Comparison of ENCODE assay signal across 9 cellular contexts in genomic region chr2:96773922-96774321, GRCh38. TPM values are rescaled to one million over a fixed set of nuclear protein-coding genes. Genes with fewer than 3 reads are reported as not detected.
A peak's percentile ranks its signal among the peaks of the same experiment; 100 is the strongest.
DNase-seq lines count a peak whose midpoint lies in the region; ATAC-seq and TF ChIP-seq lines count a peak whose summit lies in the region.
"Had no signal": no experiment of that assay in that cellular context is flagged by ENCODE, and none has a peak within 500 bp of the region (broad histone marks: within the 10 kb centered on the region; RNA-seq: fewer than 3 reads in every experiment).

No MANE protein-coding gene starts in this region.

- no peaks in the 10 kb centered on the region for H3K27me3 ChIP-seq in PC-9 (ENCODE audit: insufficient read depth, low read depth)

- no peak overlapping the region for H3K4me3 ChIP-seq in PC-9
- H3K4me3 ChIP-seq: A549 had no signal

- CTCF ChIA-PET in PC-9 (lab: Charles Lee): interaction anchor here (0.6 to 1.4 kb wide), 6 partner anchors 9 to 438 kb away, joined by 3 to 4 read pairs (median 3); partner anchors contain the start of gene CNNM4

- H3K27ac ChIP-seq in PC-9: no peak overlapping the region
- H3K27ac ChIP-seq: A549 had no signal

- peak overlapping the region; percentile 60 for H3K4me3 Mint-ChIP-seq in dendritic cell treated with granulocyte-macrophage colony-stimulating factor and Interleukin-4, amounts not matched to agents 40 ng/mL and 50 ng/mL, for 4 days
- H3K4me3 Mint-ChIP-seq in HFFc6: no peak overlapping the region

- no peaks in the 10 kb centered on the region for H3K9me2 ChIP-seq in PC-9 (ENCODE audit: insufficient read depth)

- peaks cover 15% of the 10 kb centered on the region for H3F3A ChIP-seq in PC-9 (ENCODE audit: insufficient read depth, low read depth)

- no peak overlapping the region for H3K27ac Mint-ChIP-seq in dendritic cell treated with granulocyte-macrophage colony-stimulating factor and Interleukin-4, amounts not matched to agents 40 ng/mL and 50 ng/mL, for 4 days
- no peak overlapping the region for H3K27ac Mint-ChIP-seq in HFFc6

- intact Hi-C loops in dendritic cell treated with granulocyte-macrophage colony-stimulating factor and Interleukin-4, amounts not matched to agents 40 ng/mL and 50 ng/mL, for 4 days (cut with micrococcal nuclease): no loop called here
- intact Hi-C loops in PC-9 (cut with micrococcal nuclease; ENCODE audit: unreplicated experiment): no loop called here

- no TSS peak for BruUV-seq in PC-9 (replicated peaks; lab: Mats Ljungman, UMichigan)

- H4K20me1 ChIP-seq in PC-9 (ENCODE audit: insufficient read depth): no peaks in the 10 kb centered on the region

- no peaks in the 10 kb centered on the region for H3K36me3 ChIP-seq in PC-9 (ENCODE audit: low read depth)

- H3K27me3 Mint-ChIP-seq in dendritic cell treated with granulocyte-macrophage colony-stimulating factor and Interleukin-4, amounts not matched to agents 40 ng/mL and 50 ng/mL, for 4 days: no peaks in the 10 kb centered on the region
- H3K27me3 Mint-ChIP-seq in HFFc6 (ENCODE audit: insufficient read depth): no peaks in the 10 kb centered on the region

- TF ChIP-seq CTCF in PC-9 (conservative IDR thresholded peaks at IDR 0.05) (no peak), HFFc6 (IDR thresholded peaks at IDR 0.05) (no peak)

- H3K9me3 ChIP-seq in PC-9 (ENCODE audit: insufficient read depth, low read depth): no peaks in the 10 kb centered on the region
- H3K9me3 ChIP-seq: A549 had no signal

- H3K79me2 ChIP-seq in PC-9 (ENCODE audit: low read depth): peaks cover 55% of the 10 kb centered on the region

- ATAC-seq in HG03196 (IDR thresholded peaks at IDR 0.05; ENCODE audit: unreplicated experiment): no peak
- ATAC-seq: A549 had no signal

- H3K4me1 Mint-ChIP-seq in dendritic cell treated with granulocyte-macrophage colony-stimulating factor and Interleukin-4, amounts not matched to agents 40 ng/mL and 50 ng/mL, for 4 days (ENCODE audit: low read depth): peaks cover 34% of the 10 kb centered on the region
- H3K4me1 Mint-ChIP-seq in HFFc6 (ENCODE audit: low read depth): peaks cover 6% of the 10 kb centered on the region

- POLR2A ChIA-PET in PC-9 (lab: Charles Lee; ENCODE audit: unreplicated experiment): interaction anchor here (0.7 kb wide), 1 partner anchor 10 kb away, joined by 19 read pairs; no protein-coding TSS in a partner anchor

- peaks cover 44% of the 10 kb centered on the region for H3K4me1 ChIP-seq in PC-9 (replicated peaks; ENCODE audit: insufficient read depth)

- H3K4me2 ChIP-seq in PC-9: no peak overlapping the region
- H3K4me2 ChIP-seq: A549 had no signal

- no peak overlapping the region for H2AFZ ChIP-seq in PC-9

- peak; percentile 45 for DNase-seq in NCI-H146 (lab: John Stamatoyannopoulos, UW)
- no peak for DNase-seq in NCI-H146 treated with DMSO at 0.1 percent for 48 hours (lab: John Stamatoyannopoulos, UW; ENCODE audit: unreplicated experiment)
- DNase-seq in RPMI8226: peak; percentile 68
- peak; percentile 17 to 41 for DNase-seq in stimulated activated CD8-positive, alpha-beta memory T cell treated with anti-CD3 and anti-CD28 coated beads, Interleukin-15, amount 100 ng/mL, for 4 hours (ENCODE audit: low read depth in 2 of 2)
- no peak for DNase-seq in PC-9
- DNase-seq in HFFc6: no peak

- H3K36me3 Mint-ChIP-seq in dendritic cell treated with granulocyte-macrophage colony-stimulating factor and Interleukin-4, amounts not matched to agents 40 ng/mL and 50 ng/mL, for 4 days (ENCODE audit: low read depth): peaks cover 25% of the 10 kb centered on the region
- H3K36me3 Mint-ChIP-seq in HFFc6 (ENCODE audit: low read depth): no peaks in the 10 kb centered on the region

- no peaks in the 10 kb centered on the region for H3K9me3 Mint-ChIP-seq in dendritic cell treated with granulocyte-macrophage colony-stimulating factor and Interleukin-4, amounts not matched to agents 40 ng/mL and 50 ng/mL, for 4 days
- H3K9me3 Mint-ChIP-seq in HFFc6: no peaks in the 10 kb centered on the region

RNA-seq across cellular contexts. Expression of gene CNNM4, which starts 13.2 kb away (rescaled TPM):
- 28.2 and 31.4 TPM in 2 replicates for total RNA-seq in PC-9 (2021)
- total RNA-seq in HFFc6 (2021; fragmentation: NEBNext Ultra II Directional; extraction: Animal tissue kit (Norgen Biotek cat#: 25700)): 1 to 10 TPM; 4.4 to 5.4 (median 5.1) TPM

RNA-seq across cellular contexts. Expression of gene LMAN2L, which starts 34.1 kb away (rescaled TPM):
- total RNA-seq in PC-9 (2021): 13.2 and 15.6 TPM in 2 replicates
- total RNA-seq in HFFc6 (2021; fragmentation: NEBNext Ultra II Directional; extraction: Animal tissue kit (Norgen Biotek cat#: 25700)): 10 to 100 TPM; 24.3 to 27.7 (median 26.4) TPM

RNA-seq across cellular contexts. Expression of gene CNNM3, which starts 42.1 kb away (rescaled TPM):
- 28.7 and 28.8 TPM in 2 replicates for total RNA-seq in PC-9 (2021)
- 1 to 10 TPM; 6.3 to 10.0 (median 8.5) TPM for total RNA-seq in HFFc6 (2021; fragmentation: NEBNext Ultra II Directional; extraction: Animal tissue kit (Norgen Biotek cat#: 25700))

Comparison
In these comparisons a context has a peak if more than half of its experiments do, and no peak if none do; other contexts are left out.
1. DNase-seq: peak in NCI-H146 (single experiment), RPMI8226 (single experiment) and stimulated activated CD8-positive, alpha-beta memory T cell treated with anti-CD3 and anti-CD28 coated beads, Interleukin-15, amount 100 ng/mL, for 4 hours (2 of 2); none in NCI-H146 treated with DMSO at 0.1 percent for 48 hours (single experiment), PC-9 (0 of 2) and HFFc6 (single experiment).